In the genomic region with DNA sequence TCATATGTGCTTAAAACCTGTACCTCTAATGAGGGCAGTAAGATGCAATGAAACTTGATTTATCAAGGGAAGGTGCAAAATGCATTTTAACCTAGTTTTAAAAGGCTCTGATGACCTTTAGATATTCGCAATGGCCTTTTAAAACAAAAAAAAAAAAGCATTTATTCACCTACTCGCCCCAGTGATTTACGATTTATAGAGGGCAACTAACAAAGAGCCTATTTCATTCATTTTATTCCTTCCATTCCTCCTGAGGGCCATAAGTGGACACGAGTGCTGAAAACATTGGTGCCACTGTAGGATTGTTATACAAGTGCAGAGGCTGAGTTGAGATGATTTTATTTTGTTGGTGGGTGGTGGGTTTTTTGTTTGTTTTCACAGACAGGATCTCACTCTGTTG, we compare ENCODE assay signal across 21 cellular contexts.
"Had no signal": no experiment of that assay in that cellular context is flagged by ENCODE, and none has a peak within 500 bp of the region (broad histone marks: within the 10 kb centered on the region; RNA-seq: fewer than 3 reads in every experiment).

No MANE protein-coding gene starts in this region.

- ATAC-seq: foreskin keratinocyte; gastrocnemius medialis; heart right ventricle; left cardiac atrium; left lung; left ventricle myocardium superior; lower lobe of right lung; naive thymus-derived CD4-positive, alpha-beta T cell had no signal

- DNase-seq: dermis blood vessel endothelial cell; dorsolateral prefrontal cortex; effector CD4-positive, alpha-beta T cell; effector memory CD4-positive, alpha-beta T cell; foreskin keratinocyte; gastrocnemius medialis; glutamatergic neuron; head of caudate nucleus; heart right ventricle; hippocampal formation; left cardiac atrium; left lung; left ventricle myocardium superior; lower lobe of right lung; mesendoderm; midbrain; naive thymus-derived CD4-positive, alpha-beta T cell had no signal

- FAIRE-seq: colon, endothelial cell of umbilical vein, islet of Langerhans, keratinocyte had no signal
